Comparison of ENCODE assay signal across 32 cellular contexts in the genomic region with DNA sequence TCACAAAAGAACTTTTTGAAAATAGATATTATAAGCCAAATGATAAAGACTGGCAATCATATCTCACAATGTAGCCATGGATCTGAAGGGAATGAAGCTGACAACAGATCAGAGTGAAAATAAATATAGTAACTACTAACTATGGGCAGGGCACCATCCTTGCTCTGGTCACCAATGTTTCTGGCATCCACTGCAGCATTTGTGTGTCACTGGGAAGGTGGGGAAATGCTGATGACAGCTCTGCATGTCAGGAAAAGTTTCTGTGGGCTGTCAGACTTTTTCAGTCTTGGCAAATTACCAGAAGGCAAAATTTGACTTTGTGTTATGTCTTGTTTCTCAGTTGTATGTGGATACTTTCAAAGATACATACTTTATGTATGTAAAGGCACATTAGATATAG.
"Had no signal": no experiment of that assay in that cellular context is flagged by ENCODE, and none has a peak within 500 bp of the region (broad histone marks: within the 10 kb centered on the region; RNA-seq: fewer than 3 reads in every experiment).

No MANE protein-coding gene starts in this region.

- H3K9me3 Mint-ChIP-seq: natural killer cell treated with Interleukin-12 subunit alpha and Interleukin-12 subunit beta and Interleukin-15 and Interleukin-18, amount 100 ng/mL, for 72 hours; nephron progenitor cell; stimulated activated naive CD8-positive, alpha-beta T cell treated with anti-CD3 and anti-CD28 coated beads, Interleukin-15, amount 100 ng/mL, for 72 hours; type B pancreatic cell had no signal

- H3K4me3 Mint-ChIP-seq: naive B cell; naive thymus-derived CD8-positive, alpha-beta T cell; natural killer cell treated with Interleukin-12 subunit alpha and Interleukin-12 subunit beta and Interleukin-15 and Interleukin-18, amount 100 ng/mL, for 72 hours; nephron progenitor cell; neural crest cell; stimulated activated memory B cell treated with anti-CD40 and anti-IgM and Interleukin-4, amounts not matched to agents 10 μg/mL and 1 μg/mL and 100 μg/mL, for 72 hours; stimulated activated naive CD8-positive, alpha-beta T cell treated with anti-CD3 and anti-CD28 coated beads, Interleukin-15, amount 100 ng/mL, for 72 hours; type B pancreatic cell had no signal

- H2AFZ ChIP-seq: parathyroid adenoma had no signal

- H3K36me3 Mint-ChIP-seq: naive B cell; naive thymus-derived CD8-positive, alpha-beta T cell; natural killer cell treated with Interleukin-12 subunit alpha and Interleukin-12 subunit beta and Interleukin-15 and Interleukin-18, amount 100 ng/mL, for 72 hours; stimulated activated memory B cell treated with anti-CD40 and anti-IgM and Interleukin-4, amounts not matched to agents 10 μg/mL and 1 μg/mL and 100 μg/mL, for 72 hours; type B pancreatic cell had no signal

- H3K4me1 Mint-ChIP-seq: naive B cell; naive thymus-derived CD8-positive, alpha-beta T cell; stimulated activated memory B cell treated with anti-CD40 and anti-IgM and Interleukin-4, amounts not matched to agents 10 μg/mL and 1 μg/mL and 100 μg/mL, for 72 hours; stimulated activated naive CD8-positive, alpha-beta T cell treated with anti-CD3 and anti-CD28 coated beads, Interleukin-15, amount 100 ng/mL, for 72 hours had no signal

- H3K9ac ChIP-seq: parathyroid adenoma had no signal

- H3K27ac ChIP-seq: neutrophil, ovary, parathyroid adenoma, psoas muscle, right lobe of liver, sigmoid colon, spleen, suprapubic skin, testis, tibial artery, transverse colon, upper lobe of right lung, uterus had no signal

- H3K9me3 ChIP-seq: neutrophil, ovary, psoas muscle, right lobe of liver, sigmoid colon, spleen, suprapubic skin, testis, tibial artery, transverse colon, upper lobe of right lung, uterus had no signal

- H3K27me3 ChIP-seq: neutrophil, ovary, right lobe of liver, sigmoid colon, suprapubic skin, testis, transverse colon, uterus had no signal

- H3K36me3 ChIP-seq: neutrophil, ovary, right lobe of liver, sigmoid colon, spleen, suprapubic skin, tibial artery, transverse colon, upper lobe of right lung, uterus had no signal

- DNase-seq: naive B cell; naive thymus-derived CD8-positive, alpha-beta T cell; nephron progenitor cell; nucleus accumbens; ovary; posterior cingulate gyrus; psoas muscle; right lobe of liver; sigmoid colon; small intestine; spleen; stimulated activated CD4-positive, alpha-beta T cell treated with anti-CD3 and anti-CD28 coated beads, Interleukin-12 subunit alpha, Interleukin-12 subunit beta, amount 100 ng/mL, for 4 hours; stimulated activated CD4-positive, alpha-beta T cell treated with anti-CD3 and anti-CD28 coated beads, Interleukin-1b, Interleukin-23, amount 100 ng/mL, for 48 hours; stimulated activated CD4-positive, alpha-beta T cell treated with anti-CD3 and anti-CD28 coated beads, Interleukin-4, amount 100 ng/mL, for 1 hour; stimulated activated CD4-positive, alpha-beta T cell treated with anti-CD3 and anti-CD28 coated beads, Interleukin-4, amount 100 ng/mL, for 4 hours; stimulated activated CD8-positive, alpha-beta memory T cell treated with anti-CD3 and anti-CD28 coated beads, Interleukin-4, amount 100 ng/mL, for 48 hours; stimulated activated naive CD4-positive, alpha-beta T cell; stimulated activated naive CD8-positive, alpha-beta T cell treated with anti-CD3 and anti-CD28 coated beads, Interleukin-15, amount 100 ng/mL, for 72 hours; stimulated activated naive CD8-positive, alpha-beta T cell treated with anti-CD3 and anti-CD28 coated beads, Interleukin-15, Interleukin-2, amounts not matched to agents 100 U/mL and 50 U/mL, for 24 hours; testis; tibial artery; transverse colon; upper lobe of right lung; uterus had no signal

- H3K4me1 ChIP-seq: parathyroid adenoma, psoas muscle, right lobe of liver, sigmoid colon, spleen, suprapubic skin, testis, tibial artery, transverse colon, upper lobe of right lung, uterus had no signal

- H3K79me2 ChIP-seq: parathyroid adenoma had no signal

- H3K27ac Mint-ChIP-seq: naive B cell; natural killer cell treated with Interleukin-12 subunit alpha and Interleukin-12 subunit beta and Interleukin-15 and Interleukin-18, amount 100 ng/mL, for 72 hours; nephron progenitor cell; progenitor cell of endocrine pancreas; stimulated activated memory B cell treated with anti-CD40 and anti-IgM and Interleukin-4, amounts not matched to agents 10 μg/mL and 1 μg/mL and 100 μg/mL, for 72 hours; stimulated activated naive CD8-positive, alpha-beta T cell treated with anti-CD3 and anti-CD28 coated beads, Interleukin-15, amount 100 ng/mL, for 72 hours; type B pancreatic cell had no signal

- H3K27me3 Mint-ChIP-seq: stimulated activated memory B cell treated with anti-CD40 and anti-IgM and Interleukin-4, amounts not matched to agents 10 μg/mL and 1 μg/mL and 100 μg/mL, for 72 hours had no signal

- ATAC-seq: naive thymus-derived CD8-positive, alpha-beta T cell; psoas muscle; right lobe of liver; stimulated activated memory B cell treated with anti-CD40 and anti-IgM and Interleukin-4, amounts not matched to agents 10 μg/mL and 1 μg/mL and 100 μg/mL, for 72 hours; stimulated activated naive CD8-positive, alpha-beta T cell treated with anti-CD3 and anti-CD28 coated beads, Interleukin-15, amount 100 ng/mL, for 72 hours; stimulated activated naive CD8-positive, alpha-beta T cell treated with anti-CD3 and anti-CD28 coated beads, Interleukin-15, Interleukin-2, amounts not matched to agents 100 U/mL and 50 U/mL, for 24 hours; upper lobe of right lung had no signal

- H3K4me3 ChIP-seq: ovary, psoas muscle, right lobe of liver, sigmoid colon, spleen, suprapubic skin, testis, tibial artery, transverse colon, upper lobe of right lung, uterus had no signal
